9 cellular contexts compared by ENCODE assay signal in genomic region chr2:169361706-169362345, GRCh38. TPM values are rescaled to one million over a fixed set of nuclear protein-coding genes. Genes with fewer than 3 reads are reported as not detected.
DNase-seq lines count a peak whose midpoint lies in the region; ATAC-seq, FAIRE-seq and TF ChIP-seq lines count a peak whose summit lies in the region.
"Had no signal": no experiment of that assay in that cellular context is flagged by ENCODE, and none has a peak within 500 bp of the region (broad histone marks: within the 10 kb centered on the region; RNA-seq: fewer than 3 reads in every experiment).

No MANE protein-coding gene starts in this region.

- H3K27ac ChIP-seq in gastroesophageal sphincter: no peak overlapping the region
- H3K27ac ChIP-seq in ovary: no peak overlapping the region

- H3K9me3 ChIP-seq in gastroesophageal sphincter (no peaks in the 10 kb centered on the region), ovary (no peaks in the 10 kb centered on the region)

- H3K4me1 Mint-ChIP-seq in activated CD8-positive, alpha-beta T cell treated with anti-CD3 and anti-CD28 coated beads for 36 hours (ENCODE audit: low read depth): peaks cover 33% of the 10 kb centered on the region

- peaks cover 5 to 46% (median 31%) of the 10 kb centered on the region in 3 donors for H3K4me1 ChIP-seq in gastroesophageal sphincter
- H3K4me1 ChIP-seq in ovary (ENCODE audit: insufficient read depth): peaks cover 23% of the 10 kb centered on the region

- peaks cover 41% of the 10 kb centered on the region for H3K27me3 Mint-ChIP-seq in activated CD8-positive, alpha-beta T cell treated with anti-CD3 and anti-CD28 coated beads for 36 hours

- H3K27me3 ChIP-seq in gastroesophageal sphincter (peaks cover 60% of the 10 kb centered on the region), ovary (no peaks in the 10 kb centered on the region)

- 0% methylated on average over 2 of the region's 57 CpGs; no CpG with 5 or more reads in 1 of the 2 donors for WGBS in gastroesophageal sphincter (ENCODE audit: low coverage in 1 of 2), 2 donors
- WGBS in ovary, 3 donors: 0 to 1% (median 1%) methylated on average over 20 to 57 of the region's 57 CpGs

- peak overlapping the region; percentile 94 for H3K4me3 Mint-ChIP-seq in activated CD8-positive, alpha-beta T cell treated with anti-CD3 and anti-CD28 coated beads for 36 hours

- H3K4me3 ChIP-seq in gastroesophageal sphincter (peak overlapping the region; percentile 17 to 58), ovary (peak overlapping the region; percentile 22)

- H3K27ac Mint-ChIP-seq in activated CD8-positive, alpha-beta T cell treated with anti-CD3 and anti-CD28 coated beads for 36 hours: no peak overlapping the region

- peaks cover 3% of the 10 kb centered on the region for H3K36me3 Mint-ChIP-seq in activated CD8-positive, alpha-beta T cell treated with anti-CD3 and anti-CD28 coated beads for 36 hours (ENCODE audit: low read depth)

- CTCF ChIA-PET in activated CD8-positive, alpha-beta T cell treated with anti-CD3 and anti-CD28 coated beads for 36 hours (lab: Charles Lee): no interaction called here

- POLR2A ChIA-PET in activated CD8-positive, alpha-beta T cell treated with anti-CD3 and anti-CD28 coated beads for 36 hours (lab: Charles Lee): interaction anchor here (1.0 kb wide), 1 partner anchor 9 kb away, joined by 3 read pairs; no protein-coding TSS in a partner anchor

- no peaks in the 10 kb centered on the region for H3K9me3 Mint-ChIP-seq in activated CD8-positive, alpha-beta T cell treated with anti-CD3 and anti-CD28 coated beads for 36 hours

- DNase-seq in NCI-H2227 (lab: John Stamatoyannopoulos, UW; ENCODE audit: unreplicated experiment) (peak; percentile 44), NCI-H2227 treated with DMSO at 0.1 percent for 48 hours (lab: John Stamatoyannopoulos, UW) (no peak), ovary (peak in 2 of 5 donors; percentile 13 to 30), dedifferentiated amniotic fluid mesenchymal stem cell (ENCODE audit: extremely low spot score) (no peak), RCC 7860 (ENCODE audit: low spot score) (no peak)
- DNase-seq in activated CD8-positive, alpha-beta T cell treated with anti-CD3 and anti-CD28 coated beads for 36 hours: peak; percentile 14

- H3K36me3 ChIP-seq in gastroesophageal sphincter (no peaks in the 10 kb centered on the region), ovary (no peaks in the 10 kb centered on the region)

- no peak for ATAC-seq in activated CD8-positive, alpha-beta T cell treated with anti-CD3 and anti-CD28 coated beads for 36 hours
- peak; percentile 26 for ATAC-seq in gastroesophageal sphincter
- no peak for ATAC-seq in HG03469 (IDR thresholded peaks at IDR 0.05; ENCODE audit: unreplicated experiment)

- intact Hi-C loops in activated CD8-positive, alpha-beta T cell treated with anti-CD3 and anti-CD28 coated beads for 36 hours (cut with micrococcal nuclease): no loop called here
- intact Hi-C loops in ovary (cut with DNase I): no loop called here

- no peak for TF ChIP-seq CTCF in activated CD8-positive, alpha-beta T cell treated with anti-CD3 and anti-CD28 coated beads for 36 hours (IDR thresholded peaks at IDR 0.05)
- no peak for TF ChIP-seq CTCF in gastroesophageal sphincter (IDR thresholded peaks at IDR 0.05)
- TF ChIP-seq CTCF in ovary (IDR thresholded peaks at IDR 0.05): no peak

- FAIRE-seq in RCC 7860 (lab: Jason Lieb, UNC): no peak
- FAIRE-seq: TTC549 had no signal

- no peak for TF ChIP-seq POLR2A in gastroesophageal sphincter (IDR thresholded peaks at IDR 0.05)
- TF ChIP-seq POLR2A in ovary (IDR thresholded peaks at IDR 0.05): no peak

- TF ChIP-seq EP300 in gastroesophageal sphincter (IDR thresholded peaks at IDR 0.05): no peak
- TF ChIP-seq EP300 in ovary (IDR thresholded peaks at IDR 0.05): no peak

RNA-seq across cellular contexts. Expression of gene LRP2, which starts 0.5 kb away (rescaled TPM):
- 1 to 10 TPM; 1.8 to 2.2 TPM for total RNA-seq in activated CD8-positive, alpha-beta T cell treated with anti-CD3 and anti-CD28 coated beads for 36 hours
- total RNA-seq in gastroesophageal sphincter: not detected
- 10 to 100 TPM in 1 of 7 donors, 1 to 10 TPM in 1, under 1 TPM in 5; 0.02 to 13.4 (median 0.24) TPM for total RNA-seq in ovary
- 1 to 10 TPM in 1 of 2 donors, under 1 TPM in 1; 0.01 to 1.1 TPM for polyA plus RNA-seq in ovary

Comparison
In these comparisons a context has a peak if more than half of its experiments do, and no peak if none do; other contexts are left out.
1. DNase-seq: peak in NCI-H2227 (single experiment) and activated CD8-positive, alpha-beta T cell treated with anti-CD3 and anti-CD28 coated beads for 36 hours (single experiment); none in NCI-H2227 treated with DMSO at 0.1 percent for 48 hours (single experiment), dedifferentiated amniotic fluid mesenchymal stem cell (single experiment) and RCC 7860 (single experiment).